Comparison of ENCODE assay signal across 31 cellular contexts in the genomic region with DNA sequence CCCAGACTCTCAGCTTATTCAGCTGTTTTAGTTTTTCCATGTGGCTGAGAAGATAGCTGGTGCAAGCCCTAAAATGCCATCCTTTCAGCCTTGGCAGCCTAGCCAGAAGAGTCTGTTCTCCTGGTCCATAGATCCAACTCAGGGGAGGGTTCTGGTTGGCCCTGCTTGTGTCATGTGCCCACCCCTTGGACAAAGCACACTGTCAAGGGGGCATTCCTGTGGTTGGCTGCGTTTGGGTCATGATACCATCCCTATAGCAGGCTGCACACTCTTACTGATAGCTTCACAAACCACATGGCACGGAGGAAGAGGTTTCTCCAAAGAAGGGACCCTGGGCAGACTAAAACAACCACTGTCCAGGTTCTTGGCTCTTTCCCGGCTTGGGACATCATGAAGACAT. TPM values are rescaled to one million over a fixed set of nuclear protein-coding genes. Genes with fewer than 3 reads are reported as not detected.
A peak's percentile ranks its signal among the peaks of the same experiment; 100 is the strongest.
DNase-seq lines count a peak whose midpoint lies in the region; ATAC-seq, FAIRE-seq and TF ChIP-seq lines count a peak whose summit lies in the region.
"Had no signal": no experiment of that assay in that cellular context is flagged by ENCODE, and none has a peak within 500 bp of the region (broad histone marks: within the 10 kb centered on the region; RNA-seq: fewer than 3 reads in every experiment).

No MANE protein-coding gene starts in this region.

- no peak for TF ChIP-seq POLR2A in HepG2 (IDR thresholded peaks at IDR 0.05; ENCODE audit: insufficient read depth in 1 of 2, low read depth in 2 of 2, low read length in 2 of 2)

- TF ChIP-seq EP300 in HepG2 (IDR thresholded peaks at IDR 0.05; ENCODE audit: low read depth in 2 of 2, low read length in 2 of 2), result no peak
- no peak for TF ChIP-seq EP300 in HepG2 (CRISPR knock-in tag; IDR thresholded peaks at IDR 0.05; ENCODE audit: borderline replicate concordance)

- no peak for FAIRE-seq in HepG2 (lab: Jason Lieb, UNC)
- FAIRE-seq: A549, GM12878 had no signal

- H3K4me1 ChIP-seq in neuronal stem cell (ENCODE audit: control insufficient read depth in 2 of 2, insufficient read depth in 1 of 2, low read depth in 1 of 2, low read length in 2 of 2) (peaks cover 4 to 8% of the 10 kb centered on the region in 2 donors), HepG2 (ENCODE audit: insufficient read depth, low read length) (no peaks in the 10 kb centered on the region)
- H3K4me1 ChIP-seq: A549, HAP-1 had no signal

- peak overlapping the region; percentile 21 for H3K14ac ChIP-seq in neuronal stem cell (ENCODE audit: low read length)

- no TSS peak for BruUV-seq in HepG2 (replicated peaks; lab: Mats Ljungman, UMichigan)

- no peaks in the 10 kb centered on the region for H4K20me1 ChIP-seq in HepG2 (ENCODE audit: insufficient read depth, low read length)
- H4K20me1 ChIP-seq: BLaER1 treated with 17β-estradiol and CSF1 and Interleukin-3, amounts not matched to agents 10 nM and 100 nM had no signal

- TF ChIP-seq CTCF in coronary artery (IDR thresholded peaks at IDR 0.05) (no peak), endothelial cell (IDR thresholded peaks at IDR 0.05; ENCODE audit: unreplicated experiment) (no peak), HepG2 (CRISPR knock-in tag; IDR thresholded peaks at IDR 0.05) (no peak)

- H3K27me3 Mint-ChIP-seq in endothelial cell (ENCODE audit: unreplicated experiment), result peaks cover 3% of the 10 kb centered on the region

- ATAC-seq in GM21717 (IDR thresholded peaks at IDR 0.05; ENCODE audit: unreplicated experiment) (no peak), HepG2 (no peak)
- ATAC-seq: A549, GM12878 had no signal

- in situ Hi-C loops in HepG2 (cut with HindIII; ENCODE audit: extremely low pct_ligation_motif_present, low pct_unique_long_range_greater_than_20kb), result no loop called here

- no peaks in the 10 kb centered on the region for H3K79me1 ChIP-seq in neuronal stem cell (ENCODE audit: low read depth, low read length)

- H3K18ac ChIP-seq in neuronal stem cell (ENCODE audit: low read length), result no peak overlapping the region

- H3K9me3 Mint-ChIP-seq in endothelial cell (ENCODE audit: unreplicated experiment), result no peaks in the 10 kb centered on the region

- H2BK12ac ChIP-seq in neuronal stem cell (ENCODE audit: low read length), result no peak overlapping the region

- no peak overlapping the region for H4K8ac ChIP-seq in neuronal stem cell (ENCODE audit: low read depth, low read length)

- no peaks in the 10 kb centered on the region for H3K79me2 ChIP-seq in HepG2 (ENCODE audit: insufficient read depth, low read length)

- H3K23ac ChIP-seq in neuronal stem cell (ENCODE audit: low read depth, low read length, poor library complexity), result no peak overlapping the region

- H3K4me2 ChIP-seq in neuronal stem cell (ENCODE audit: insufficient read depth, low read length, poor library complexity, severe bottlenecking) (no peak overlapping the region), HepG2 (ENCODE audit: low read depth, low read length) (no peak overlapping the region)
- H3K4me2 ChIP-seq: A549; BLaER1 treated with 17β-estradiol and CSF1 and Interleukin-3, amounts not matched to agents 10 nM and 100 nM; KMS-11; PC-9; SK-N-SH had no signal

- H4K91ac ChIP-seq in neuronal stem cell (ENCODE audit: low read depth, low read length, poor library complexity), result no peak overlapping the region

- H3K4ac ChIP-seq in neuronal stem cell (ENCODE audit: low read length), result no peak overlapping the region

- H2AK5ac ChIP-seq in neuronal stem cell (ENCODE audit: low read depth, low read length), result no peak overlapping the region

- H3K4me3 Mint-ChIP-seq in endothelial cell (ENCODE audit: unreplicated experiment), result no peak overlapping the region
- H3K4me3 Mint-ChIP-seq: CD4-positive, alpha-beta memory T cell; HFFc6; IgD-negative memory B cell had no signal

- peaks cover 8% of the 10 kb centered on the region for H3K36me3 Mint-ChIP-seq in endothelial cell (ENCODE audit: low read depth, unreplicated experiment)
- H3K36me3 Mint-ChIP-seq: CD4-positive, alpha-beta memory T cell; IgD-negative memory B cell had no signal

- H3K27ac ChIP-seq in coronary artery (no peak overlapping the region), neuronal stem cell (replicated peaks; ENCODE audit: low read length) (no peak overlapping the region), HepG2 (ENCODE audit: extremely low read length, insufficient read depth, low read length) (no peak overlapping the region)
- H3K27ac ChIP-seq: A549; BLaER1 treated with 17β-estradiol and CSF1 and Interleukin-3, amounts not matched to agents 10 nM and 100 nM; KMS-11; PC-9; RWPE1 had no signal

- H3K27me3 ChIP-seq in neuronal stem cell (ENCODE audit: control insufficient read depth in 3 of 3, insufficient read depth in 3 of 3, low read depth in 1 of 3, low read length in 3 of 3) (no peaks in the 10 kb centered on the region), HepG2 (ENCODE audit: control insufficient read depth in 1 of 2, insufficient read depth in 2 of 2, low read length in 2 of 2) (peaks cover 0 to 18% of the 10 kb centered on the region in 2 experiments; a peak in 1 of 5 replicates)
- H3K27me3 ChIP-seq: BLaER1 treated with 17β-estradiol and CSF1 and Interleukin-3, amounts not matched to agents 10 nM and 100 nM had no signal

- peaks cover 13% of the 10 kb centered on the region for H3K4me1 Mint-ChIP-seq in endothelial cell (ENCODE audit: unreplicated experiment)

- H3K27ac Mint-ChIP-seq in endothelial cell (ENCODE audit: unreplicated experiment), result no peak overlapping the region
- H3K27ac Mint-ChIP-seq: CD4-positive, alpha-beta memory T cell; HFFc6 had no signal

- H2AFZ ChIP-seq in neuronal stem cell (ENCODE audit: low read length) (peak overlapping the region; percentile 37), HepG2 (ENCODE audit: low read length) (no peak overlapping the region)
- H2AFZ ChIP-seq: PC-9 had no signal

- intact Hi-C loops in HepG2 (cut with micrococcal nuclease; ENCODE audit: unreplicated experiment), result no loop called here

- H3K9me3 ChIP-seq in neuronal stem cell (replicated peaks in 1 of 2; ENCODE audit: control insufficient read depth in 2 of 2, insufficient read depth in 1 of 2, low read depth in 1 of 2, low read length in 2 of 2) (peaks cover 0 to 3% of the 10 kb centered on the region in 2 donors), HepG2 (ENCODE audit: low read length) (no peaks in the 10 kb centered on the region)
- H3K9me3 ChIP-seq: A549; BLaER1 treated with 17β-estradiol and CSF1 and Interleukin-3, amounts not matched to agents 10 nM and 100 nM; SK-N-SH had no signal

- CTCF ChIA-PET in HepG2 (lab: Yijun Ruan, JAX; ENCODE audit: low intra/inter-chr PET ratio, low total read pairs), result no interaction called here

- no peak overlapping the region for H2BK5ac ChIP-seq in neuronal stem cell (ENCODE audit: low read length)

- POLR2A ChIA-PET in HepG2 (lab: Yijun Ruan, JAX), result no interaction called here

- H2BK120ac ChIP-seq in neuronal stem cell (ENCODE audit: low read depth, low read length), result no peak overlapping the region

- H3K36me3 ChIP-seq in neuronal stem cell (replicated peaks in 1 of 2; ENCODE audit: control insufficient read depth in 2 of 2, insufficient read depth in 2 of 2, low read length in 2 of 2) (no peaks in the 10 kb centered on the region), HepG2 (replicated peaks in 1 of 2; ENCODE audit: control insufficient read depth in 1 of 2, insufficient read depth in 2 of 2, low read length in 2 of 2) (no peaks in the 10 kb centered on the region)
- H3K36me3 ChIP-seq: BLaER1 treated with 17β-estradiol and CSF1 and Interleukin-3, amounts not matched to agents 10 nM and 100 nM; HAP-1 had no signal

- no peak overlapping the region for H2BK15ac ChIP-seq in neuronal stem cell (ENCODE audit: low read length)

- TF ChIP-seq RAD21 in HepG2 (CRISPR knock-in tag; IDR thresholded peaks at IDR 0.05), result no peak

- H3K4me3 ChIP-seq in coronary artery (no peak overlapping the region), neuronal stem cell (ENCODE audit: low read length in 2 of 2) (no peak overlapping the region), HepG2 (replicated peaks in 1 of 3; ENCODE audit: insufficient read depth in 1 of 3, low read depth in 2 of 3, low read length in 3 of 3) (no peak overlapping the region)
- H3K4me3 ChIP-seq: A549; BLaER1 treated with 17β-estradiol and CSF1 and Interleukin-3, amounts not matched to agents 10 nM and 100 nM; GM12878; HAP-1; PC-9 had no signal

- DNase-seq in LHCN-M2 (ENCODE audit: low read depth) (peak; percentile 42), coronary artery (ENCODE audit: low spot score) (peak; percentile 45), neuronal stem cell (ENCODE audit: low spot score) (no peak), endothelial cell (ENCODE audit: low spot score) (no peak), C1 segment of cervical spinal cord (lab: John Stamatoyannopoulos, UW) (no peak), HepG2 (ENCODE audit: low spot score) (no peak)
- DNase-seq: AML-193; CD4-positive, alpha-beta memory T cell; COR-L47; DMS53; GDM1; GOT3; HFFc6; NCI-H1048; NCI-H1436 treated with DMSO at 0.1 percent for 48 hours; NCI-H187 treated with DMSO at 0.1 percent for 48 hours; NCI-H2107; NCI-H446; NCI-H526; PC-9; SHP77; SK-N-SH; SW 1271 had no signal

- H3K9ac ChIP-seq in neuronal stem cell (ENCODE audit: low read depth, low read length, poor library complexity), result no peak overlapping the region
- H3K9ac ChIP-seq in HepG2 (ENCODE audit: insufficient read depth, low read depth, low read length), result no peak overlapping the region
- H3K9ac ChIP-seq: BLaER1 treated with 17β-estradiol and CSF1 and Interleukin-3, amounts not matched to agents 10 nM and 100 nM; KMS-11; SK-N-SH had no signal

- WGBS in neuronal stem cell (ENCODE audit: extremely low coverage in 2 of 2, insufficient read length in 2 of 2, insufficient replicate concordance in 1 of 2), 2 donors, result no CpG with 5 or more reads among the region's 3 CpGs
- 0% methylated on average over 2 of the region's 3 CpGs for WGBS in HepG2 (ENCODE audit: low lambda C conversion rate)

RNA-seq across cellular contexts. Expression of gene FSTL1, which starts 8.4 kb away (rescaled TPM):
- total RNA-seq in LHCN-M2 (2014; rRNA removed) (194 and 212 TPM in 2 replicates), endothelial cell (ENCODE audit: unreplicated experiment) (1,211 TPM), HepG2 (2016; rRNA removed; fragmentation: Illumina TruSeq; extraction: Trizol) (0.07 and 0.17 TPM in 2 replicates)
- 289 TPM for polyA plus RNA-seq in LHCN-M2 (2012)
- 246 TPM for polyA plus RNA-seq in neuronal stem cell (2013, experiment 1 of 2)
- 254 TPM for polyA plus RNA-seq in neuronal stem cell (2013, experiment 2 of 2)
- not detected in 2 replicates for total RNA-seq in HepG2 (2016; cell fraction: cytosol; rRNA removed; fragmentation: Illumina TruSeq; extraction: Trizol; ENCODE audit: low read depth)
- total RNA-seq in HepG2 (2016; cell fraction: insoluble cytoplasmic fraction; rRNA removed; fragmentation: Illumina TruSeq; extraction: Trizol), result 0.19 and 0.30 TPM in 2 replicates
- total RNA-seq in HepG2 (2016; cell fraction: membrane; rRNA removed; fragmentation: Illumina TruSeq; extraction: Trizol), result 0.14 TPM in 1 of 2 replicates, not detected in the other
- total RNA-seq in HepG2 (2016; cell fraction: nucleus; rRNA removed; fragmentation: Illumina TruSeq; extraction: Trizol), result 0.22 and 0.25 TPM in 2 replicates
- polyA plus RNA-seq in HepG2 (2011; rRNA removed), result 0.18 and 0.29 TPM in 2 replicates
- 0.12 and 0.40 TPM in 2 replicates for polyA plus RNA-seq in HepG2 (2011; cell fraction: cytosol; rRNA removed)
- 0.64 and 1.1 TPM in 2 replicates for polyA plus RNA-seq in HepG2 (2011; cell fraction: nucleus; rRNA removed)
- polyA plus RNA-seq in HepG2 (2012), result 0.11 and 0.23 TPM in 2 replicates
- polyA plus RNA-seq in HepG2 (2016; cell fraction: cytosol; fragmentation: Illumina TruSeq; extraction: Trizol; ENCODE audit: low read depth), result not detected in 2 replicates
- polyA plus RNA-seq in HepG2 (2016; cell fraction: insoluble cytoplasmic fraction; fragmentation: Illumina TruSeq; extraction: Trizol; ENCODE audit: low read depth), result 0.14 and 0.49 TPM in 2 replicates
- 0.03 and 0.05 TPM in 2 replicates for polyA plus RNA-seq in HepG2 (2016; cell fraction: membrane; fragmentation: Illumina TruSeq; extraction: Trizol; ENCODE audit: low read depth)
- not detected in 2 replicates for polyA plus RNA-seq in HepG2 (2016; cell fraction: nucleus; fragmentation: Illumina TruSeq; extraction: Trizol; ENCODE audit: insufficient read depth, low read depth)
- polyA minus RNA-seq in HepG2 (2011; rRNA and poly(A)+ RNA removed; ENCODE audit: low replicate concordance), result 1.3 and 8.9 TPM in 2 replicates
- polyA minus RNA-seq in HepG2 (2011; cell fraction: cytosol; rRNA and poly(A)+ RNA removed), result 0.69 TPM in 1 of 2 replicates, not detected in the other
- polyA minus RNA-seq in HepG2 (2011; cell fraction: nucleus; rRNA and poly(A)+ RNA removed), result 0.62 and 2.8 TPM in 2 replicates
- polyA plus RNA-seq: CD4-positive, alpha-beta memory T cell; IgD-negative memory B cell had no signal

Comparison
In these comparisons a context has a peak if more than half of its experiments do, and no peak if none do; other contexts are left out.
1. DNase-seq: peak in LHCN-M2 (single experiment) and coronary artery (single experiment); none in neuronal stem cell (single experiment), endothelial cell (single experiment), C1 segment of cervical spinal cord (0 of 14) and HepG2 (single experiment).
2. RNA of gene FSTL1, which starts 8.4 kb away (total RNA-seq): 1,211 TPM in endothelial cell (single experiment) and 194 to 212 TPM in LHCN-M2; 0.07 to 0.30 TPM in HepG2; every median in the first group is over 100 times any median in the second.